In genomic region chr4:102780476-102781144, GRCh38 we compare ENCODE assay signal across 1 cellular context.
A peak's percentile ranks its signal among the peaks of the same experiment; 100 is the strongest.
TF ChIP-seq lines count a peak whose summit lies in the region.

No MANE protein-coding gene starts in this region.

TF ChIP-seq in K562, 482 proteins besides CTCF, POLR2A, EP300 and RAD21 (continued from another document and continues in another):
- TF ChIP-seq MBD1 (CRISPR knock-in tag; IDR thresholded peaks at IDR 0.05) (no peak), RBM17 (IDR thresholded peaks at IDR 0.05; ENCODE audit: borderline replicate concordance, low read depth, low read length) (no peak), TAL1 (IDR thresholded peaks at IDR 0.05) (peak; percentile 60), HNRNPH1 (optimal IDR thresholded peaks at IDR 0.05; ENCODE audit: low read depth, low read length) (no peak), TCF3 (CRISPR knock-in tag; IDR thresholded peaks at IDR 0.05) (peak; percentile 68), MYBL2 (IDR thresholded peaks at IDR 0.05; ENCODE audit: low read depth) (no peak), MYBL2 (CRISPR knock-in tag; IDR thresholded peaks at IDR 0.05; ENCODE audit: borderline replicate concordance) (no peak), SP2 (IDR thresholded peaks at IDR 0.05; ENCODE audit: extremely low read depth, low read depth, low read length, poor library complexity, severe bottlenecking) (no peak), MAFK (IDR thresholded peaks at IDR 0.05; ENCODE audit: low read length) (peak; percentile 99), ZKSCAN8 (CRISPR knock-in tag; IDR thresholded peaks at IDR 0.05) (no peak), PTTG1 (tag; IDR thresholded peaks at IDR 0.05; ENCODE audit: low read depth) (no peak), HDAC2 (IDR thresholded peaks at IDR 0.05) (peak; percentile 55; the same call in 1 of the 2 replicates), TEAD4 (IDR thresholded peaks at IDR 0.05; ENCODE audit: low read length) (peak; percentile 58), TEAD4 (CRISPR knock-in tag; IDR thresholded peaks at IDR 0.05; ENCODE audit: borderline replicate concordance) (no peak), FOXA1 (IDR thresholded peaks at IDR 0.05; ENCODE audit: borderline replicate concordance) (peak; percentile 75), MCM3 (IDR thresholded peaks at IDR 0.05) (no peak), C11orf30 (IDR thresholded peaks at IDR 0.05; ENCODE audit: low read depth) (peak; percentile 100), HNRNPUL1 (IDR thresholded peaks at IDR 0.05; ENCODE audit: low read length) (no peak), ZC3H11A (IDR thresholded peaks at IDR 0.05; ENCODE audit: low read depth, low read length) (no peak), USF2 (CRISPR knock-in tag; IDR thresholded peaks at IDR 0.05) (no peak), ZNF197 (CRISPR knock-in tag; IDR thresholded peaks at IDR 0.05; ENCODE audit: low read depth) (no peak), HMBOX1 (IDR thresholded peaks at IDR 0.05) (peak; percentile 95), BCOR (IDR thresholded peaks at IDR 0.05) (no peak), MXI1 (IDR thresholded peaks at IDR 0.05; ENCODE audit: low read depth, low read length) (no peak), ATF3 (IDR thresholded peaks at IDR 0.05) (peak; percentile 90), ATF3 (CRISPR knock-in tag; conservative IDR thresholded peaks at IDR 0.05) (no peak), FOXA3 (CRISPR knock-in tag; conservative IDR thresholded peaks at IDR 0.05 in 1 of 2, IDR thresholded peaks at IDR 0.05 in 1 of 2) (peak; percentile 90 to 98), SPI1 (IDR thresholded peaks at IDR 0.05; ENCODE audit: borderline replicate concordance, low read depth, low read length) (peak; percentile 68), THRB (CRISPR knock-in tag; conservative IDR thresholded peaks at IDR 0.05) (no peak), RNF2 (IDR thresholded peaks at IDR 0.05) (no peak), POLR2B (IDR thresholded peaks at IDR 0.05; ENCODE audit: low read depth, partially characterized antibody) (no peak), HNRNPL (IDR thresholded peaks at IDR 0.05; ENCODE audit: low read depth, low read length) (no peak), ZNF217 (CRISPR knock-in tag; IDR thresholded peaks at IDR 0.05) (no peak), FOXO4 (CRISPR knock-in tag; IDR thresholded peaks at IDR 0.05) (no peak), HMGN3 (IDR thresholded peaks at IDR 0.05; ENCODE audit: borderline replicate concordance, extremely low read depth, insufficient read length, low read depth, low read length) (no peak), JUN (IDR thresholded peaks at IDR 0.05; ENCODE audit: borderline replicate concordance, low read depth, low read length) (peak; percentile 42; the same call in 1 of the 2 replicates), JUN (CRISPR knock-in tag; IDR thresholded peaks at IDR 0.05; ENCODE audit: borderline replicate concordance) (no peak), TGIF2 (CRISPR knock-in tag; IDR thresholded peaks at IDR 0.05) (no peak), SIN3B (IDR thresholded peaks at IDR 0.05; ENCODE audit: low read depth) (no peak), KLF1 (tag; IDR thresholded peaks at IDR 0.05) (no peak), SMARCA4 (IDR thresholded peaks at IDR 0.05) (peak; percentile 73), CEBPZ (IDR thresholded peaks at IDR 0.05; ENCODE audit: borderline replicate concordance, low read depth, low read length) (no peak), ATF7 (IDR thresholded peaks at IDR 0.05) (peak; percentile 62), ZNF589 (CRISPR knock-in tag; IDR thresholded peaks at IDR 0.05; ENCODE audit: low read depth) (no peak), ZNF212 (CRISPR knock-in tag; IDR thresholded peaks at IDR 0.05) (no peak), FOXK2 (conservative IDR thresholded peaks at IDR 0.05 in 1 of 2, IDR thresholded peaks at IDR 0.05 in 1 of 2; ENCODE audit: low read depth in 2 of 2) (no peak), SREBF2 (CRISPR knock-in tag; IDR thresholded peaks at IDR 0.05) (no peak), ERF (CRISPR knock-in tag; IDR thresholded peaks at IDR 0.05) (no peak), CCAR2 (IDR thresholded peaks at IDR 0.05; ENCODE audit: low read depth, low read length) (no peak), ZNF699 (CRISPR knock-in tag; IDR thresholded peaks at IDR 0.05; ENCODE audit: insufficient replicate concordance) (no peak), ARHGAP35 (IDR thresholded peaks at IDR 0.05; ENCODE audit: partially characterized antibody) (no peak), CBX3 (IDR thresholded peaks at IDR 0.05; ENCODE audit: borderline replicate concordance in 1 of 2, low read length in 2 of 2) (no peak), NR2C2 (CRISPR knock-in tag; IDR thresholded peaks at IDR 0.05) (0 out of 2 replicates have a peak, but pooled peaks have one; percentile 39), NR2C2 (tag; IDR thresholded peaks at IDR 0.05) (peak; percentile 70), RB1 (IDR thresholded peaks at IDR 0.05; ENCODE audit: low read depth) (no peak), NFE2 (IDR thresholded peaks at IDR 0.05; ENCODE audit: low read depth) (peak; percentile 89), ZNF445 (CRISPR knock-in tag; IDR thresholded peaks at IDR 0.05; ENCODE audit: low read depth) (no peak), GTF2F1 (IDR thresholded peaks at IDR 0.05; ENCODE audit: low read depth, low read length) (no peak), GTF2E2 (tag; IDR thresholded peaks at IDR 0.05) (no peak), ETV1 (tag; conservative IDR thresholded peaks at IDR 0.05; ENCODE audit: low read depth) (no peak)
- TF ChIP-seq, protein P1, sequence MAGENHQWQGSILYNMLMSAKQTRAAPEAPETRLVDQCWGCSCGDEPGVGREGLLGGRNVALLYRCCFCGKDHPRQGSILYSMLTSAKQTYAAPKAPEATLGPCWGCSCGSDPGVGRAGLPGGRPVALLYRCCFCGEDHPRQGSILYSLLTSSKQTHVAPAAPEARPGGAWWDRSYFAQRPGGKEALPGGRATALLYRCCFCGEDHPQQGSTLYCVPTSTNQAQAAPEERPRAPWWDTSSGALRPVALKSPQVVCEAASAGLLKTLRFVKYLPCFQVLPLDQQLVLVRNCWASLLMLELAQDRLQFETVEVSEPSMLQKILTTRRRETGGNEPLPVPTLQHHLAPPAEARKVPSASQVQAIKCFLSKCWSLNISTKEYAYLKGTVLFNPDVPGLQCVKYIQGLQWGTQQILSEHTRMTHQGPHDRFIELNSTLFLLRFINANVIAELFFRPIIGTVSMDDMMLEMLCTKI (IDR thresholded peaks at IDR 0.05; ENCODE audit: partially characterized antibody) = no peak
- TF ChIP-seq, protein P2, sequence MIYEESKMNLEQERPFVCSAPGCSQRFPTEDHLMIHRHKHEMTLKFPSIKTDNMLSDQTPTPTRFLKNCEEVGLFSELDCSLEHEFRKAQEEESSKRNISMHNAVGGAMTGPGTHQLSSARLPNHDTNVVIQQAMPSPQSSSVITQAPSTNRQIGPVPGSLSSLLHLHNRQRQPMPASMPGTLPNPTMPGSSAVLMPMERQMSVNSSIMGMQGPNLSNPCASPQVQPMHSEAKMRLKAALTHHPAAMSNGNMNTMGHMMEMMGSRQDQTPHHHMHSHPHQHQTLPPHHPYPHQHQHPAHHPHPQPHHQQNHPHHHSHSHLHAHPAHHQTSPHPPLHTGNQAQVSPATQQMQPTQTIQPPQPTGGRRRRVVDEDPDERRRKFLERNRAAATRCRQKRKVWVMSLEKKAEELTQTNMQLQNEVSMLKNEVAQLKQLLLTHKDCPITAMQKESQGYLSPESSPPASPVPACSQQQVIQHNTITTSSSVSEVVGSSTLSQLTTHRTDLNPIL (CRISPR knock-in tag; IDR thresholded peaks at IDR 0.05) = no peak
- TF ChIP-seq, protein P3, sequence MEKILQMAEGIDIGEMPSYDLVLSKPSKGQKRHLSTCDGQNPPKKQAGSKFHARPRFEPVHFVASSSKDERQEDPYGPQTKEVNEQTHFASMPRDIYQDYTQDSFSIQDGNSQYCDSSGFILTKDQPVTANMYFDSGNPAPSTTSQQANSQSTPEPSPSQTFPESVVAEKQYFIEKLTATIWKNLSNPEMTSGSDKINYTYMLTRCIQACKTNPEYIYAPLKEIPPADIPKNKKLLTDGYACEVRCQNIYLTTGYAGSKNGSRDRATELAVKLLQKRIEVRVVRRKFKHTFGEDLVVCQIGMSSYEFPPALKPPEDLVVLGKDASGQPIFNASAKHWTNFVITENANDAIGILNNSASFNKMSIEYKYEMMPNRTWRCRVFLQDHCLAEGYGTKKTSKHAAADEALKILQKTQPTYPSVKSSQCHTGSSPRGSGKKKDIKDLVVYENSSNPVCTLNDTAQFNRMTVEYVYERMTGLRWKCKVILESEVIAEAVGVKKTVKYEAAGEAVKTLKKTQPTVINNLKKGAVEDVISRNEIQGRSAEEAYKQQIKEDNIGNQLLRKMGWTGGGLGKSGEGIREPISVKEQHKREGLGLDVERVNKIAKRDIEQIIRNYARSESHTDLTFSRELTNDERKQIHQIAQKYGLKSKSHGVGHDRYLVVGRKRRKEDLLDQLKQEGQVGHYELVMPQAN (IDR thresholded peaks at IDR 0.05; ENCODE audit: borderline replicate concordance) = no peak
